Comparison of ENCODE assay signal across 24 cellular contexts in genomic region chr6:35305117-35305516, GRCh38. TPM values are rescaled to one million over a fixed set of nuclear protein-coding genes. Genes with fewer than 3 reads are reported as not detected.
A peak's percentile ranks its signal among the peaks of the same experiment; 100 is the strongest.
DNase-seq lines count a peak whose midpoint lies in the region; ATAC-seq, FAIRE-seq and TF ChIP-seq lines count a peak whose summit lies in the region.
"Had no signal": no experiment of that assay in that cellular context is flagged by ENCODE, and none has a peak within 500 bp of the region (broad histone marks: within the 10 kb centered on the region; RNA-seq: fewer than 3 reads in every experiment).

No MANE protein-coding gene starts in this region.

- H3K4me2 ChIP-seq in HepG2 (ENCODE audit: low read depth, low read length): no peak overlapping the region
- H3K4me2 ChIP-seq: smooth muscle cell had no signal

- no peak overlapping the region for H3K27ac ChIP-seq in HepG2 (ENCODE audit: extremely low read length, insufficient read depth, low read length)
- H3K27ac ChIP-seq: adrenal gland, cardiac muscle cell, RWPE1, upper lobe of right lung had no signal

- no peak for TF ChIP-seq RAD21 in HepG2 (CRISPR knock-in tag; IDR thresholded peaks at IDR 0.05)

- ATAC-seq in T-helper 17 cell (no peak), HepG2 (peak; percentile 44; the same call in 2 of the 3 replicates), GM21786 (IDR thresholded peaks at IDR 0.05; ENCODE audit: unreplicated experiment) (no peak)
- ATAC-seq: stimulated activated naive B cell treated with anti-CD40 and anti-IgM and Interleukin-4, amounts not matched to agents 10 μg/mL and 1 μg/mL and 100 μg/mL, for 72 hours; upper lobe of right lung had no signal

- TF ChIP-seq CTCF in HepG2 (CRISPR knock-in tag; IDR thresholded peaks at IDR 0.05): no peak
- no peak for TF ChIP-seq CTCF in MCF 10A (IDR thresholded peaks at IDR 0.05; ENCODE audit: unreplicated experiment)

- no peak overlapping the region for H3K9ac ChIP-seq in HepG2 (ENCODE audit: insufficient read depth, low read depth, low read length)

- no peaks in the 10 kb centered on the region for H3K27me3 Mint-ChIP-seq in activated T-cell treated with anti-CD3 and anti-CD28 coated beads, Interleukin-2, amount 50 U/mL, for 24 hours
- H3K27me3 Mint-ChIP-seq in T-helper 17 cell: no peaks in the 10 kb centered on the region
- H3K27me3 Mint-ChIP-seq in MCF 10A (ENCODE audit: insufficient read depth, unreplicated experiment): no peaks in the 10 kb centered on the region
- H3K27me3 Mint-ChIP-seq: activated B cell treated with CpG ODN at 0.5 μM for 24 hours; naive B cell; stimulated activated naive B cell treated with anti-CD40 and anti-IgM and Interleukin-4, amounts not matched to agents 10 μg/mL and 1 μg/mL and 100 μg/mL, for 72 hours had no signal

- intact Hi-C loops in HepG2 (cut with micrococcal nuclease; ENCODE audit: unreplicated experiment) (no loop called here), MCF 10A (cut with micrococcal nuclease) (no loop called here)

- in situ Hi-C loops in HepG2 (cut with HindIII; ENCODE audit: extremely low pct_ligation_motif_present, low pct_unique_long_range_greater_than_20kb): no loop called here

- H3K9me3 Mint-ChIP-seq in activated T-cell treated with anti-CD3 and anti-CD28 coated beads, Interleukin-2, amount 50 U/mL, for 24 hours: no peaks in the 10 kb centered on the region
- no peaks in the 10 kb centered on the region for H3K9me3 Mint-ChIP-seq in MCF 10A (ENCODE audit: unreplicated experiment)
- H3K9me3 Mint-ChIP-seq: activated B cell treated with CpG ODN at 0.5 μM for 24 hours; HFFc6; naive B cell; stimulated activated naive B cell treated with anti-CD40 and anti-IgM and Interleukin-4, amounts not matched to agents 10 μg/mL and 1 μg/mL and 100 μg/mL, for 72 hours had no signal

- POLR2A ChIA-PET in HepG2 (lab: Yijun Ruan, JAX): interaction anchor here (0.7 to 1.1 kb wide), 2 partner anchors 10 to 13 kb away, joined by 3 read pairs; no protein-coding TSS in a partner anchor
- POLR2A ChIA-PET in MCF 10A (lab: Yijun Ruan, JAX): interaction anchor here (0.6 kb wide), 1 partner anchor 15 kb away, joined by 3 read pairs; no protein-coding TSS in a partner anchor

- TF ChIP-seq EP300 in HepG2 (IDR thresholded peaks at IDR 0.05; ENCODE audit: low read depth in 2 of 2, low read length in 2 of 2) (no peak), HepG2 (CRISPR knock-in tag; IDR thresholded peaks at IDR 0.05; ENCODE audit: borderline replicate concordance) (no peak)

- H3K27me3 ChIP-seq in HepG2 (ENCODE audit: control insufficient read depth in 1 of 2, insufficient read depth in 2 of 2, low read length in 2 of 2): no peaks in the 10 kb centered on the region
- H3K27me3 ChIP-seq: adrenal gland, cardiac muscle cell, upper lobe of right lung had no signal

- no peaks in the 10 kb centered on the region for H3K36me3 ChIP-seq in HepG2 (replicated peaks in 1 of 2; ENCODE audit: control insufficient read depth in 1 of 2, insufficient read depth in 2 of 2, low read length in 2 of 2)
- H3K36me3 ChIP-seq: adrenal gland, cardiac muscle cell, upper lobe of right lung had no signal

- WGBS in HepG2 (ENCODE audit: low lambda C conversion rate): 77% methylated on average over 8 of the region's 8 CpGs

- H3K4me1 ChIP-seq in HepG2 (ENCODE audit: insufficient read depth, low read length): peaks cover 13% of the 10 kb centered on the region
- H3K4me1 ChIP-seq: adrenal gland, Caco-2 had no signal

- CTCF ChIA-PET in HepG2 (lab: Yijun Ruan, JAX; ENCODE audit: low intra/inter-chr PET ratio, low total read pairs) (no interaction called here), MCF 10A (lab: Yijun Ruan, JAX) (interaction anchor here (0.7 kb wide), 1 partner anchor 55 kb away, joined by 3 read pairs; no protein-coding TSS in a partner anchor)

- no peak for TF ChIP-seq POLR2A in HepG2 (IDR thresholded peaks at IDR 0.05; ENCODE audit: insufficient read depth in 1 of 2, low read depth in 2 of 2, low read length in 2 of 2)

- peak; percentile 48 for DNase-seq in activated T-cell treated with anti-CD3 and anti-CD28 coated beads, Interleukin-2, amount 50 U/mL, for 24 hours
- DNase-seq in activated T-cell treated with anti-CD3 and anti-CD28 coated beads for 4 hours (no peak), Daoy (ENCODE audit: low read depth) (peak; percentile 29), T-helper 17 cell (no peak), HepG2 (ENCODE audit: low spot score) (no peak), MCF 10A (ENCODE audit: unreplicated experiment) (no peak), cerebellar cortex (ENCODE audit: low spot score) (no peak)
- DNase-seq: ACHN; activated B cell treated with CpG ODN at 0.5 μM for 24 hours; adrenal gland; Caco-2; effector CD4-positive, alpha-beta T cell; HFFc6; Kasumi-1; naive B cell; NCI-H1417; NK-92 treated with Interleukin-12 subunit alpha and Interleukin-12 subunit beta, amount 100 ng/mL, for 24 hours; stimulated activated naive B cell treated with anti-CD40 and anti-IgM and Interleukin-4, amounts not matched to agents 10 μg/mL and 1 μg/mL and 100 μg/mL, for 72 hours; upper lobe of right lung had no signal

- no peaks in the 10 kb centered on the region for H3K79me2 ChIP-seq in HepG2 (ENCODE audit: insufficient read depth, low read length)

- H3K9me3 ChIP-seq in T-helper 17 cell (ENCODE audit: control insufficient read depth, low read length, poor library complexity, severe bottlenecking): no peaks in the 10 kb centered on the region
- H3K9me3 ChIP-seq in HepG2 (ENCODE audit: low read length): no peaks in the 10 kb centered on the region
- H3K9me3 ChIP-seq: adrenal gland, Caco-2, upper lobe of right lung had no signal

- BruUV-seq in HepG2 (replicated peaks; lab: Mats Ljungman, UMichigan): no TSS peak
- BruUV-seq in MCF 10A (replicated peaks; lab: Mats Ljungman, UMichigan): no TSS peak

- H3K4me3 Mint-ChIP-seq in activated T-cell treated with anti-CD3 and anti-CD28 coated beads, Interleukin-2, amount 50 U/mL, for 24 hours: no peak overlapping the region
- H3K4me3 Mint-ChIP-seq in T-helper 17 cell: peak overlapping the region; percentile 43
- no peak overlapping the region for H3K4me3 Mint-ChIP-seq in MCF 10A (ENCODE audit: unreplicated experiment)
- H3K4me3 Mint-ChIP-seq: HFFc6; stimulated activated naive B cell treated with anti-CD40 and anti-IgM and Interleukin-4, amounts not matched to agents 10 μg/mL and 1 μg/mL and 100 μg/mL, for 72 hours had no signal

- peak overlapping the region; percentile 50 for H3K27ac Mint-ChIP-seq in activated T-cell treated with anti-CD3 and anti-CD28 coated beads, Interleukin-2, amount 50 U/mL, for 24 hours
- H3K27ac Mint-ChIP-seq in T-helper 17 cell (peak overlapping the region; percentile 98), MCF 10A (ENCODE audit: low read depth, unreplicated experiment) (no peak overlapping the region)
- H3K27ac Mint-ChIP-seq: HFFc6 had no signal

- FAIRE-seq in HepG2 (lab: Jason Lieb, UNC): peak; percentile 4

- no peak overlapping the region for H2AFZ ChIP-seq in HepG2 (ENCODE audit: low read length)

- H3K4me1 Mint-ChIP-seq in activated T-cell treated with anti-CD3 and anti-CD28 coated beads, Interleukin-2, amount 50 U/mL, for 24 hours (ENCODE audit: low read depth): peaks cover 78% of the 10 kb centered on the region
- H3K4me1 Mint-ChIP-seq in T-helper 17 cell (peaks cover 62% of the 10 kb centered on the region), MCF 10A (ENCODE audit: insufficient read depth, unreplicated experiment) (peaks cover 22% of the 10 kb centered on the region)

- peaks cover 69% of the 10 kb centered on the region for H3K36me3 Mint-ChIP-seq in activated T-cell treated with anti-CD3 and anti-CD28 coated beads, Interleukin-2, amount 50 U/mL, for 24 hours (ENCODE audit: low read depth)
- peaks cover 16% of the 10 kb centered on the region for H3K36me3 Mint-ChIP-seq in T-helper 17 cell (ENCODE audit: low read depth)
- peaks cover 7% of the 10 kb centered on the region for H3K36me3 Mint-ChIP-seq in MCF 10A (ENCODE audit: insufficient read depth, unreplicated experiment)

- H3K4me3 ChIP-seq in HepG2 (replicated peaks in 1 of 3; ENCODE audit: insufficient read depth in 1 of 3, low read depth in 2 of 3, low read length in 3 of 3): no peak overlapping the region
- H3K4me3 ChIP-seq: adrenal gland, cardiac muscle cell, lung, smooth muscle cell, upper lobe of right lung had no signal

- H4K20me1 ChIP-seq in HepG2 (ENCODE audit: insufficient read depth, low read length): no peaks in the 10 kb centered on the region

RNA-seq across cellular contexts. Expression of gene DEF6, which starts 7.5 kb away (rescaled TPM):
- total RNA-seq in Daoy (2014; rRNA removed; shearing (Covaris generic)): 20.0 and 23.6 TPM in 2 replicates
- total RNA-seq in T-helper 17 cell: 100 to 1,000 TPM; 193 to 206 TPM
- total RNA-seq in HepG2 (2016; rRNA removed; fragmentation: Illumina TruSeq; extraction: Trizol): 9.6 and 10.0 TPM in 2 replicates
- total RNA-seq in HepG2 (2016; cell fraction: cytosol; rRNA removed; fragmentation: Illumina TruSeq; extraction: Trizol; ENCODE audit: low read depth): 1.9 and 2.1 TPM in 2 replicates
- 8.6 and 9.7 TPM in 2 replicates for total RNA-seq in HepG2 (2016; cell fraction: insoluble cytoplasmic fraction; rRNA removed; fragmentation: Illumina TruSeq; extraction: Trizol)
- total RNA-seq in HepG2 (2016; cell fraction: membrane; rRNA removed; fragmentation: Illumina TruSeq; extraction: Trizol): 4.0 TPM in 2 replicates
- 10.5 and 10.6 TPM in 2 replicates for total RNA-seq in HepG2 (2016; cell fraction: nucleus; rRNA removed; fragmentation: Illumina TruSeq; extraction: Trizol)
- polyA plus RNA-seq in HepG2 (2011; rRNA removed): 5.2 and 7.4 TPM in 2 replicates
- 4.6 and 6.6 TPM in 2 replicates for polyA plus RNA-seq in HepG2 (2011; cell fraction: cytosol; rRNA removed)
- polyA plus RNA-seq in HepG2 (2011; cell fraction: nucleus; rRNA removed): 18.1 and 24.9 TPM in 2 replicates
- 2.9 and 3.2 TPM in 2 replicates for polyA plus RNA-seq in HepG2 (2012)
- polyA plus RNA-seq in HepG2 (2016; cell fraction: cytosol; fragmentation: Illumina TruSeq; extraction: Trizol; ENCODE audit: low read depth): 1.6 and 1.7 TPM in 2 replicates
- 7.5 and 7.7 TPM in 2 replicates for polyA plus RNA-seq in HepG2 (2016; cell fraction: insoluble cytoplasmic fraction; fragmentation: Illumina TruSeq; extraction: Trizol; ENCODE audit: low read depth)
- 3.6 TPM in 2 replicates for polyA plus RNA-seq in HepG2 (2016; cell fraction: membrane; fragmentation: Illumina TruSeq; extraction: Trizol; ENCODE audit: low read depth)
- 24.8 and 26.1 TPM in 2 replicates for polyA plus RNA-seq in HepG2 (2016; cell fraction: nucleus; fragmentation: Illumina TruSeq; extraction: Trizol; ENCODE audit: insufficient read depth, low read depth)
- polyA minus RNA-seq in HepG2 (2011; rRNA and poly(A)+ RNA removed; ENCODE audit: low replicate concordance): 0.30 and 9.6 TPM in 2 replicates
- polyA minus RNA-seq in HepG2 (2011; cell fraction: cytosol; rRNA and poly(A)+ RNA removed): 2.5 and 2.7 TPM in 2 replicates
- polyA minus RNA-seq in HepG2 (2011; cell fraction: nucleus; rRNA and poly(A)+ RNA removed): 4.6 and 5.2 TPM in 2 replicates
- 17.8 and 23.1 TPM in 2 replicates for total RNA-seq in MCF 10A (2022)

RNA-seq across cellular contexts. Expression of gene PPARD, which starts 37.2 kb away (rescaled TPM):
- total RNA-seq in Daoy (2014; rRNA removed; shearing (Covaris generic)): 2.9 and 5.6 TPM in 2 replicates
- 10 to 100 TPM; 25.0 to 29.9 TPM for total RNA-seq in T-helper 17 cell
- 5.8 and 6.1 TPM in 2 replicates for total RNA-seq in HepG2 (2016; rRNA removed; fragmentation: Illumina TruSeq; extraction: Trizol)
- total RNA-seq in HepG2 (2016; cell fraction: cytosol; rRNA removed; fragmentation: Illumina TruSeq; extraction: Trizol; ENCODE audit: low read depth): 2.7 and 2.8 TPM in 2 replicates
- 4.8 and 5.7 TPM in 2 replicates for total RNA-seq in HepG2 (2016; cell fraction: insoluble cytoplasmic fraction; rRNA removed; fragmentation: Illumina TruSeq; extraction: Trizol)
- 6.6 and 7.6 TPM in 2 replicates for total RNA-seq in HepG2 (2016; cell fraction: membrane; rRNA removed; fragmentation: Illumina TruSeq; extraction: Trizol)
- 3.7 and 4.7 TPM in 2 replicates for total RNA-seq in HepG2 (2016; cell fraction: nucleus; rRNA removed; fragmentation: Illumina TruSeq; extraction: Trizol)
- polyA plus RNA-seq in HepG2 (2011; rRNA removed): 13.3 and 16.2 TPM in 2 replicates
- 11.1 and 13.7 TPM in 2 replicates for polyA plus RNA-seq in HepG2 (2011; cell fraction: cytosol; rRNA removed)
- 26.3 and 29.6 TPM in 2 replicates for polyA plus RNA-seq in HepG2 (2011; cell fraction: nucleus; rRNA removed)
- 10.1 and 11.2 TPM in 2 replicates for polyA plus RNA-seq in HepG2 (2012)
- 1.9 and 2.4 TPM in 2 replicates for polyA plus RNA-seq in HepG2 (2016; cell fraction: cytosol; fragmentation: Illumina TruSeq; extraction: Trizol; ENCODE audit: low read depth)
- 7.9 and 11.5 TPM in 2 replicates for polyA plus RNA-seq in HepG2 (2016; cell fraction: insoluble cytoplasmic fraction; fragmentation: Illumina TruSeq; extraction: Trizol; ENCODE audit: low read depth)
- 7.6 and 8.0 TPM in 2 replicates for polyA plus RNA-seq in HepG2 (2016; cell fraction: membrane; fragmentation: Illumina TruSeq; extraction: Trizol; ENCODE audit: low read depth)
- 16.8 and 19.6 TPM in 2 replicates for polyA plus RNA-seq in HepG2 (2016; cell fraction: nucleus; fragmentation: Illumina TruSeq; extraction: Trizol; ENCODE audit: insufficient read depth, low read depth)
- 8.4 and 18.8 TPM in 2 replicates for polyA minus RNA-seq in HepG2 (2011; rRNA and poly(A)+ RNA removed; ENCODE audit: low replicate concordance)
- 6.6 and 6.9 TPM in 2 replicates for polyA minus RNA-seq in HepG2 (2011; cell fraction: cytosol; rRNA and poly(A)+ RNA removed)
- 5.6 and 5.7 TPM in 2 replicates for polyA minus RNA-seq in HepG2 (2011; cell fraction: nucleus; rRNA and poly(A)+ RNA removed)
- 13.8 and 16.8 TPM in 2 replicates for total RNA-seq in MCF 10A (2022)

RNA-seq across cellular contexts. Expression of gene ZNF76, which starts 45.6 kb away (rescaled TPM):
- 9.1 and 12.5 TPM in 2 replicates for total RNA-seq in Daoy (2014; rRNA removed; shearing (Covaris generic))
- total RNA-seq in T-helper 17 cell: 10 to 100 TPM; 50.0 to 60.8 TPM
- total RNA-seq in HepG2 (2016; rRNA removed; fragmentation: Illumina TruSeq; extraction: Trizol): 11.8 and 13.2 TPM in 2 replicates
- total RNA-seq in HepG2 (2016; cell fraction: cytosol; rRNA removed; fragmentation: Illumina TruSeq; extraction: Trizol; ENCODE audit: low read depth): 11.7 and 12.1 TPM in 2 replicates
- 9.9 and 12.7 TPM in 2 replicates for total RNA-seq in HepG2 (2016; cell fraction: insoluble cytoplasmic fraction; rRNA removed; fragmentation: Illumina TruSeq; extraction: Trizol)
- 21.8 and 26.0 TPM in 2 replicates for total RNA-seq in HepG2 (2016; cell fraction: membrane; rRNA removed; fragmentation: Illumina TruSeq; extraction: Trizol)
- total RNA-seq in HepG2 (2016; cell fraction: nucleus; rRNA removed; fragmentation: Illumina TruSeq; extraction: Trizol): 9.5 and 10.9 TPM in 2 replicates
- polyA plus RNA-seq in HepG2 (2011; rRNA removed): 26.4 and 28.2 TPM in 2 replicates
- polyA plus RNA-seq in HepG2 (2011; cell fraction: cytosol; rRNA removed): 9.0 and 14.0 TPM in 2 replicates
- 128 and 139 TPM in 2 replicates for polyA plus RNA-seq in HepG2 (2011; cell fraction: nucleus; rRNA removed)
- polyA plus RNA-seq in HepG2 (2012): 15.4 and 17.3 TPM in 2 replicates
- 10.6 and 13.2 TPM in 2 replicates for polyA plus RNA-seq in HepG2 (2016; cell fraction: cytosol; fragmentation: Illumina TruSeq; extraction: Trizol; ENCODE audit: low read depth)
- 14.5 and 16.3 TPM in 2 replicates for polyA plus RNA-seq in HepG2 (2016; cell fraction: insoluble cytoplasmic fraction; fragmentation: Illumina TruSeq; extraction: Trizol; ENCODE audit: low read depth)
- 22.8 and 27.0 TPM in 2 replicates for polyA plus RNA-seq in HepG2 (2016; cell fraction: membrane; fragmentation: Illumina TruSeq; extraction: Trizol; ENCODE audit: low read depth)
- polyA plus RNA-seq in HepG2 (2016; cell fraction: nucleus; fragmentation: Illumina TruSeq; extraction: Trizol; ENCODE audit: insufficient read depth, low read depth): 38.8 and 39.0 TPM in 2 replicates
- 25.8 and 37.6 TPM in 2 replicates for polyA minus RNA-seq in HepG2 (2011; rRNA and poly(A)+ RNA removed; ENCODE audit: low replicate concordance)
- 3.6 and 4.4 TPM in 2 replicates for polyA minus RNA-seq in HepG2 (2011; cell fraction: cytosol; rRNA and poly(A)+ RNA removed)
- 17.3 and 24.5 TPM in 2 replicates for polyA minus RNA-seq in HepG2 (2011; cell fraction: nucleus; rRNA and poly(A)+ RNA removed)
- 28.0 and 28.4 TPM in 2 replicates for total RNA-seq in MCF 10A (2022)

Comparison
In these comparisons a context has a peak if more than half of its experiments do, and no peak if none do; other contexts are left out.
1. DNase-seq: peak in activated T-cell treated with anti-CD3 and anti-CD28 coated beads, Interleukin-2, amount 50 U/mL, for 24 hours (single experiment) and Daoy (single experiment); none in activated T-cell treated with anti-CD3 and anti-CD28 coated beads for 4 hours (single experiment), T-helper 17 cell (0 of 3), HepG2 (single experiment), MCF 10A (single experiment) and cerebellar cortex (single experiment).